9 cellular contexts compared by ENCODE assay signal in the genomic region with DNA sequence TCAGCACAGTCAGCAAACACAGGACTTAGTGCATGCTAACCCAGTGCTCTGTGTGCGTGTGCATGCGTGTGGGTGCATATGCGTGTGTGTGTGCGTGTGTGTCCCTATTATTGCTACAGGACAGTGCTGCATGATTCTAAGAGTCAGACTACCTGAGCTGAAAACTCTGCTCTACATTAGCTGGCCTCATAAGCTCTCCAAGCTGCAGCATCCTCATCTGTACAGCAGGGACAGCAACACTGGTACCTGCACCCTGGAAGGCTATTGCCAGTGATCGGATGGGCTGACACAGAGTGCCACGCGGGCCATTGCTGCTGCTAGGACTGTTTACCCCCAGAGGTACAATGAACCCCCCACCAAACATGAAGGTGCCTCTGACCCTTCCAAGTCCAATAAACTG. TPM values are rescaled to one million over a fixed set of nuclear protein-coding genes. Genes with fewer than 3 reads are reported as not detected.
A peak's percentile ranks its signal among the peaks of the same experiment; 100 is the strongest.
DNase-seq lines count a peak whose midpoint lies in the region; TF ChIP-seq lines count a peak whose summit lies in the region.
"Had no signal": no experiment of that assay in that cellular context is flagged by ENCODE, and none has a peak within 500 bp of the region (broad histone marks: within the 10 kb centered on the region; RNA-seq: fewer than 3 reads in every experiment).

No MANE protein-coding gene starts in this region.

- peak overlapping the region; percentile 85 for H3K27ac ChIP-seq in mesenchymal stem cell (ENCODE audit: low read length, poor library complexity, severe bottlenecking)

- TF ChIP-seq CTCF in AG09319 (IDR thresholded peaks at IDR 0.05; ENCODE audit: low read depth, low read length), result peak; percentile 24

- H3K4me3 ChIP-seq in mesenchymal stem cell (ENCODE audit: insufficient read depth in 1 of 2, low read depth in 1 of 2, low read length in 2 of 2), result peak overlapping the region; percentile 51 to 81

- H3K23ac ChIP-seq in mesenchymal stem cell (ENCODE audit: low read length in 2 of 2), result peak overlapping the region in 1 of 2 experiments; percentile 0

- peak overlapping the region; percentile 38 for H4K8ac ChIP-seq in mesenchymal stem cell (ENCODE audit: low read length)

- H3K14ac ChIP-seq in mesenchymal stem cell (ENCODE audit: low read length in 2 of 2), result peak overlapping the region in 1 of 2 experiments; percentile 80

- no peak overlapping the region for H2BK5ac ChIP-seq in mesenchymal stem cell (ENCODE audit: low read depth, low read length, poor library complexity, severe bottlenecking)

- no peaks in the 10 kb centered on the region for H3K9me3 ChIP-seq in mesenchymal stem cell (ENCODE audit: control insufficient read depth, low read length)

- H2BK120ac ChIP-seq in mesenchymal stem cell (ENCODE audit: low read depth, low read length), result no peak overlapping the region

- no peaks in the 10 kb centered on the region for H3K27me3 ChIP-seq in mesenchymal stem cell (ENCODE audit: control insufficient read depth in 1 of 2, insufficient read depth in 1 of 2, low read length in 2 of 2)

- peaks cover 0 to under 1% of the 10 kb centered on the region in 2 experiments for H3K36me3 ChIP-seq in mesenchymal stem cell (ENCODE audit: control insufficient read depth in 1 of 2, insufficient read depth in 2 of 2, low read depth in 1 of 2, low read length in 2 of 2)

- DNase-seq in AG09319 (ENCODE audit: extremely low read depth, low read depth) (no peak), HCEC 1CT (peak; percentile 45), brain pericyte (ENCODE audit: low read depth, low spot score) (peak; percentile 11), mesenchymal stem cell (peak; percentile 71), nucleus accumbens (lab: John Stamatoyannopoulos, UW) (no peak), DMS53 treated with DMSO at 0.1 percent for 48 hours (lab: John Stamatoyannopoulos, UW; ENCODE audit: unreplicated experiment) (no peak), DMS 273 treated with DMSO at 0.1 percent for 48 hours (lab: John Stamatoyannopoulos, UW) (no peak), kidney glomerular epithelial cell (lab: John Stamatoyannopoulos, UW) (no peak)
- DNase-seq: COR-L47 had no signal

- H2AFZ ChIP-seq in mesenchymal stem cell (ENCODE audit: low read depth, low read length), result no peak overlapping the region

- peak overlapping the region; percentile 46 to 78 for H3K18ac ChIP-seq in mesenchymal stem cell (ENCODE audit: low read depth in 1 of 2, low read length in 2 of 2)

- H2BK12ac ChIP-seq in mesenchymal stem cell (ENCODE audit: low read length in 2 of 2), result no peak overlapping the region

- no peak overlapping the region for H2BK15ac ChIP-seq in mesenchymal stem cell (ENCODE audit: low read depth, poor library complexity, severe bottlenecking)

- H3K4me1 ChIP-seq in mesenchymal stem cell (ENCODE audit: control insufficient read depth, insufficient read depth, low read depth, low read length), result peaks cover 8% of the 10 kb centered on the region

- peak overlapping the region; percentile 88 for H3K4me2 ChIP-seq in mesenchymal stem cell (ENCODE audit: low read length, poor library complexity, severe bottlenecking)

- H3K4ac ChIP-seq in mesenchymal stem cell (ENCODE audit: low read depth in 1 of 2, low read length in 2 of 2), result no peak overlapping the region

- H2AK5ac ChIP-seq in mesenchymal stem cell (ENCODE audit: low read length, severe bottlenecking), result no peak overlapping the region

- peak overlapping the region; percentile 92 for H3K9ac ChIP-seq in mesenchymal stem cell (ENCODE audit: low read length)

- H4K91ac ChIP-seq in mesenchymal stem cell (ENCODE audit: low read length), result peak overlapping the region; percentile 35

- H3K79me1 ChIP-seq in mesenchymal stem cell (replicated peaks; ENCODE audit: low read length, poor library complexity, severe bottlenecking), result peaks cover 2% of the 10 kb centered on the region

- WGBS in mesenchymal stem cell, result 55% methylated on average over 7 of the region's 7 CpGs

RNA-seq across cellular contexts. Expression of gene ADAMTS12, which starts 1.2 kb away (rescaled TPM):
- 95.8 TPM for polyA plus RNA-seq in mesenchymal stem cell (2013, experiment 1 of 2)
- 95.5 TPM for polyA plus RNA-seq in mesenchymal stem cell (2013, experiment 2 of 2)

RNA-seq across cellular contexts. Expression of gene RXFP3, which starts 45.6 kb away (rescaled TPM):
- polyA plus RNA-seq in mesenchymal stem cell (2013, experiment 1 of 2), result not detected
- polyA plus RNA-seq in mesenchymal stem cell (2013, experiment 2 of 2), result not detected

Comparison
In these comparisons a context has a peak if more than half of its experiments do, and no peak if none do; other contexts are left out.
1. DNase-seq: peak in HCEC 1CT (single experiment), brain pericyte (single experiment) and mesenchymal stem cell (single experiment); none in AG09319 (single experiment), nucleus accumbens (0 of 56), DMS53 treated with DMSO at 0.1 percent for 48 hours (single experiment), DMS 273 treated with DMSO at 0.1 percent for 48 hours (single experiment) and kidney glomerular epithelial cell (single experiment).